13 cellular contexts compared by ENCODE assay signal in genomic region chr19:40321076-40321475, GRCh38. TPM values are rescaled to one million over a fixed set of nuclear protein-coding genes. Genes with fewer than 3 reads are reported as not detected.
DNase-seq lines count a peak whose midpoint lies in the region; ATAC-seq and TF ChIP-seq lines count a peak whose summit lies in the region.
"Had no signal": no experiment of that assay in that cellular context is flagged by ENCODE, and none has a peak within 500 bp of the region (broad histone marks: within the 10 kb centered on the region; RNA-seq: fewer than 3 reads in every experiment).

No MANE protein-coding gene starts in this region.

- no peak overlapping the region for H3K4me3 Mint-ChIP-seq in T-helper 17 cell
- no peak overlapping the region for H3K4me3 Mint-ChIP-seq in mesothelial cell of epicardium
- no peak overlapping the region for H3K4me3 Mint-ChIP-seq in stimulated activated effector memory CD8-positive, alpha-beta T cell treated with anti-CD3 and anti-CD28 coated beads, Interleukin-12 subunit alpha, Interleukin-12 subunit beta, amount 100 ng/mL, for 72 hours
- H3K4me3 Mint-ChIP-seq: B cell; CD4-positive, alpha-beta T cell; GM23338 had no signal

- no peaks in the 10 kb centered on the region for H3K9me3 ChIP-seq in HEK293 (ENCODE audit: control insufficient read depth, insufficient read depth, low read depth, low read length)
- no peaks in the 10 kb centered on the region for H3K9me3 ChIP-seq in T-helper 17 cell (ENCODE audit: control insufficient read depth, low read length, poor library complexity, severe bottlenecking)

- CTCF ChIA-PET in HEK293 (lab: Yijun Ruan, JAX): interaction anchor here (2.1 kb wide), 1 partner anchor 16 kb away, joined by 15 read pairs; no protein-coding TSS in a partner anchor

- peak overlapping the region; percentile 11; the same call in 1 of the 2 replicates for H3K27ac ChIP-seq in HEK293 (ENCODE audit: extremely low read depth, low read depth, low read length)

- H3K4me1 Mint-ChIP-seq in T-helper 17 cell: peaks cover 5% of the 10 kb centered on the region
- peaks cover 17% of the 10 kb centered on the region for H3K4me1 Mint-ChIP-seq in mesothelial cell of epicardium
- H3K4me1 Mint-ChIP-seq in stimulated activated effector memory CD8-positive, alpha-beta T cell treated with anti-CD3 and anti-CD28 coated beads, Interleukin-12 subunit alpha, Interleukin-12 subunit beta, amount 100 ng/mL, for 72 hours: peaks cover 10% of the 10 kb centered on the region
- H3K4me1 Mint-ChIP-seq: B cell had no signal

- peaks cover 9% of the 10 kb centered on the region for H3K36me3 Mint-ChIP-seq in T-helper 17 cell (ENCODE audit: low read depth)
- peaks cover 47% of the 10 kb centered on the region for H3K36me3 Mint-ChIP-seq in mesothelial cell of epicardium
- peaks cover 64% of the 10 kb centered on the region for H3K36me3 Mint-ChIP-seq in stimulated activated effector memory CD8-positive, alpha-beta T cell treated with anti-CD3 and anti-CD28 coated beads, Interleukin-12 subunit alpha, Interleukin-12 subunit beta, amount 100 ng/mL, for 72 hours

- peaks cover 88 to 98% of the 10 kb centered on the region in 2 experiments for H3K36me3 ChIP-seq in HEK293 (ENCODE audit: control insufficient read depth in 2 of 2, insufficient read depth in 1 of 2, low read length in 2 of 2)

- TF ChIP-seq CTCF in HEK293 (tag by site-specific recombination; IDR thresholded peaks at IDR 0.05) (no peak), mesothelial cell of epicardium (IDR thresholded peaks at IDR 0.05; ENCODE audit: unreplicated experiment) (no peak)

- H3K27ac Mint-ChIP-seq in T-helper 17 cell (peak overlapping the region; percentile 49), mesothelial cell of epicardium (peak overlapping the region; percentile 25)
- H3K27ac Mint-ChIP-seq in stimulated activated effector memory CD8-positive, alpha-beta T cell treated with anti-CD3 and anti-CD28 coated beads, Interleukin-12 subunit alpha, Interleukin-12 subunit beta, amount 100 ng/mL, for 72 hours: peak overlapping the region; percentile 72
- H3K27ac Mint-ChIP-seq: B cell; CD4-positive, alpha-beta T cell; GM23338 had no signal

- no peaks in the 10 kb centered on the region for H3K27me3 Mint-ChIP-seq in T-helper 17 cell
- H3K27me3 Mint-ChIP-seq in mesothelial cell of epicardium (ENCODE audit: low read depth): no peaks in the 10 kb centered on the region
- H3K27me3 Mint-ChIP-seq: B cell; CD4-positive, alpha-beta T cell had no signal

- ATAC-seq in T-helper 17 cell (no peak), GM21367 (IDR thresholded peaks at IDR 0.05; ENCODE audit: unreplicated experiment) (no peak)
- ATAC-seq in stimulated activated effector memory CD8-positive, alpha-beta T cell treated with anti-CD3 and anti-CD28 coated beads, Interleukin-12 subunit alpha, Interleukin-12 subunit beta, amount 100 ng/mL, for 72 hours: no peak
- ATAC-seq: GM23338 had no signal

- no peaks in the 10 kb centered on the region for H3K4me1 ChIP-seq in HEK293 (ENCODE audit: control insufficient read depth, insufficient read depth, low read length)

- POLR2A ChIA-PET in HEK293 (lab: Yijun Ruan, JAX): no interaction called here

- H3K9me3 Mint-ChIP-seq in mesothelial cell of epicardium: no peaks in the 10 kb centered on the region
- H3K9me3 Mint-ChIP-seq in stimulated activated effector memory CD8-positive, alpha-beta T cell treated with anti-CD3 and anti-CD28 coated beads, Interleukin-12 subunit alpha, Interleukin-12 subunit beta, amount 100 ng/mL, for 72 hours: no peaks in the 10 kb centered on the region
- H3K9me3 Mint-ChIP-seq: CD4-positive, alpha-beta T cell had no signal

- DNase-seq in T-helper 17 cell (no peak), mesothelial cell of epicardium (ENCODE audit: low spot score in 2 of 2, unreplicated experiment in 2 of 2) (no peak), SIG-M5 (lab: John Stamatoyannopoulos, UW) (no peak), NOMO-1 treated with dmso at 0.1 percent for 144 hours (lab: John Stamatoyannopoulos, UW; ENCODE audit: unreplicated experiment) (no peak)
- no peak for DNase-seq in stimulated activated effector memory CD8-positive, alpha-beta T cell treated with anti-CD3 and anti-CD28 coated beads, Interleukin-12 subunit alpha, Interleukin-12 subunit beta, amount 100 ng/mL, for 72 hours (ENCODE audit: low spot score in 2 of 2)
- DNase-seq: C1 segment of cervical spinal cord; Calu3; CD4-positive, alpha-beta T cell; DMS 273 treated with DMSO at 0.1 percent for 48 hours had no signal

- H3K4me3 ChIP-seq in HEK293 (ENCODE audit: low read depth, low read length): no peak overlapping the region
- H3K4me3 ChIP-seq: GM23338 had no signal

TF ChIP-seq in HEK293, 187 proteins besides CTCF, POLR2A, EP300 and RAD21:
- TF ChIP-seq ZNF132 (tag by site-specific recombination; IDR thresholded peaks at IDR 0.05; ENCODE audit: borderline replicate concordance): no peak
- no peak for TF ChIP-seq ZNF704 (tag by site-specific recombination; IDR thresholded peaks at IDR 0.05)
- no peak for TF ChIP-seq AEBP2 (tag by site-specific recombination; IDR thresholded peaks at IDR 0.05; ENCODE audit: borderline replicate concordance)
- TF ChIP-seq ZNF23 (tag by site-specific recombination; IDR thresholded peaks at IDR 0.05; ENCODE audit: borderline replicate concordance): no peak
- no peak for TF ChIP-seq ZNF501 (tag by site-specific recombination; IDR thresholded peaks at IDR 0.05)

RNA-seq across cellular contexts. Expression of gene C19orf47, which starts 27.1 kb away (rescaled TPM):
- total RNA-seq in T-helper 17 cell: 10 to 100 TPM in 1 of 2 donors, 1 to 10 TPM in 1; 9.5 to 11.9 TPM
- total RNA-seq in mesothelial cell of epicardium: 15.3 to 17.8 TPM (median 16.3 TPM) in 3 replicates

RNA-seq across cellular contexts. Expression of gene PLD3, which starts 27.4 kb away (rescaled TPM):
- total RNA-seq in T-helper 17 cell: 10 to 100 TPM; 75.4 to 77.1 TPM
- total RNA-seq in mesothelial cell of epicardium: 369 to 379 TPM (median 376 TPM) in 3 replicates

RNA-seq across cellular contexts. Expression of gene AKT2, which starts 35.9 kb away (rescaled TPM):
- 100 to 1,000 TPM; 168 to 187 TPM for total RNA-seq in T-helper 17 cell
- total RNA-seq in mesothelial cell of epicardium: 192 to 200 TPM (median 194 TPM) in 3 replicates
